Comparison of ENCODE assay signal across 1 cellular context in the genomic region with DNA sequence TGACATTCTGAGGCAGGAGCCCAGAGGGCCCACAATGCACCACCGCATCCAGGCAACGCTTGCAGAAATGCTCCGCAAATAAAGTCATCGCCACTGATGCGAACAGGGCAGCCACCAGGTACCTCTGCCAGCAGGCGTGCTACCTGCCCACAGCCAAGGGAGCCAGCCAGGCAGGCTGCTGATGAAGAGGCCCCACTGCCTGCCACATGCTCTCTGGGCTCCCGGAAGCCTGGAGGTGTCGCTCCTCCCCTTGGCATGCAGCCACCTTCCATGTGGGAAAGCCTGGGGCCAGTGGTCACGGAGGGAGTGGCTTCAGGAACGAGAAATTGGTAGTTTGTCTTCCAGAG.
TF ChIP-seq lines count a peak whose summit lies in the region.

No MANE protein-coding gene starts in this region.

TF ChIP-seq in HepG2, 621 proteins besides CTCF, POLR2A, EP300 and RAD21 (continued from another document):
- TF ChIP-seq UBTF (CRISPR knock-in tag; IDR thresholded peaks at IDR 0.05): no peak
- no peak for TF ChIP-seq ZNF878 (CRISPR knock-in tag; IDR thresholded peaks at IDR 0.05)
- TF ChIP-seq ZFP62 (CRISPR knock-in tag; IDR thresholded peaks at IDR 0.05): no peak
- TF ChIP-seq ZMYM4 (CRISPR knock-in tag; IDR thresholded peaks at IDR 0.05): no peak
- no peak for TF ChIP-seq TEF (CRISPR knock-in tag; IDR thresholded peaks at IDR 0.05)
- TF ChIP-seq, protein P1, sequence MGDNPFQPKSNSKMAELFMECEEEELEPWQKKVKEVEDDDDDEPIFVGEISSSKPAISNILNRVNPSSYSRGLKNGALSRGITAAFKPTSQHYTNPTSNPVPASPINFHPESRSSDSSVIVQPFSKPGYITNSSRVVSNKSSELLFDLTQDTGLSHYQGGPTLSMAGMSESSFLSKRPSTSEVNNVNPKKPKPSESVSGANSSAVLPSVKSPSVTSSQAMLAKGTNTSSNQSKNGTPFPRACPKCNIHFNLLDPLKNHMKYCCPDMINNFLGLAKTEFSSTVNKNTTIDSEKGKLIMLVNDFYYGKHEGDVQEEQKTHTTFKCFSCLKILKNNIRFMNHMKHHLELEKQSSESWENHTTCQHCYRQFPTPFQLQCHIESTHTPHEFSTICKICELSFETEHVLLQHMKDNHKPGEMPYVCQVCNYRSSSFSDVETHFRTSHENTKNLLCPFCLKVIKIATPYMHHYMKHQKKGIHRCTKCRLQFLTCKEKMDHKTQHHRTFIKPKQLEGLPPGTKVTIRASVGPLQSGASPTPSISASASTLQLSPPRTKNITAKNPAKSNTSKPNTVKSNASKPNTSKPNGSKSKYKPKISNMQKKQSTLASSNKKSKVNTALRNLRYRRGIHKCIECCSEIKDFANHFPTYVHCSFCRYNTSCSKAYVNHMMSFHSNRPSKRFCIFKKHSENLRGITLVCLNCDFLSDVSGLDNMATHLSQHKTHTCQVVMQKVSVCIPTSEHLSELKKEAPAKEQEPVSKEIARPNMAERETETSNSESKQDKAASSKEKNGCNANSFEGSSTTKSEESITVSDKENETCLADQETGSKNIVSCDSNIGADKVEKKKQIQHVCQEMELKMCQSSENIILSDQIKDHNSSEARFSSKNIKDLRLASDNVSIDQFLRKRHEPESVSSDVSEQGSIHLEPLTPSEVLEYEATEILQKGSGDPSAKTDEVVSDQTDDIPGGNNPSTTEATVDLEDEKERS (CRISPR knock-in tag; IDR thresholded peaks at IDR 0.05): no peak
- TF ChIP-seq ZNF687 (CRISPR knock-in tag; IDR thresholded peaks at IDR 0.05): peak; percentile 46; the same call in 1 of the 2 replicates
- TF ChIP-seq ZNF503 (CRISPR knock-in tag; IDR thresholded peaks at IDR 0.05): no peak
- peak; percentile 13; the same call in 1 of the 2 replicates for TF ChIP-seq STAG1 (CRISPR knock-in tag; IDR thresholded peaks at IDR 0.05)
- TF ChIP-seq, protein P2, sequence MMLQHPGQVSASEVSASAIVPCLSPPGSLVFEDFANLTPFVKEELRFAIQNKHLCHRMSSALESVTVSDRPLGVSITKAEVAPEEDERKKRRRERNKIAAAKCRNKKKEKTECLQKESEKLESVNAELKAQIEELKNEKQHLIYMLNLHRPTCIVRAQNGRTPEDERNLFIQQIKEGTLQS (CRISPR knock-in tag; IDR thresholded peaks at IDR 0.05): no peak
- TF ChIP-seq ARNT (IDR thresholded peaks at IDR 0.05): no peak
- TF ChIP-seq, protein P3, sequence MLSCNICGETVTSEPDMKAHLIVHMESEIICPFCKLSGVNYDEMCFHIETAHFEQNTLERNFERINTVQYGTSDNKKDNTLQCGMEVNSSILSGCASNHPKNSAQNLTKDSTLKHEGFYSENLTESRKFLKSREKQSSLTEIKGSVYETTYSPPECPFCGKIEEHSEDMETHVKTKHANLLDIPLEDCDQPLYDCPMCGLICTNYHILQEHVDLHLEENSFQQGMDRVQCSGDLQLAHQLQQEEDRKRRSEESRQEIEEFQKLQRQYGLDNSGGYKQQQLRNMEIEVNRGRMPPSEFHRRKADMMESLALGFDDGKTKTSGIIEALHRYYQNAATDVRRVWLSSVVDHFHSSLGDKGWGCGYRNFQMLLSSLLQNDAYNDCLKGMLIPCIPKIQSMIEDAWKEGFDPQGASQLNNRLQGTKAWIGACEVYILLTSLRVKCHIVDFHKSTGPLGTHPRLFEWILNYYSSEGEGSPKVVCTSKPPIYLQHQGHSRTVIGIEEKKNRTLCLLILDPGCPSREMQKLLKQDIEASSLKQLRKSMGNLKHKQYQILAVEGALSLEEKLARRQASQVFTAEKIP (CRISPR knock-in tag; IDR thresholded peaks at IDR 0.05; ENCODE audit: borderline replicate concordance): no peak
- TF ChIP-seq MEIS2 (CRISPR knock-in tag; IDR thresholded peaks at IDR 0.05): no peak
- 0 out of 2 replicates have a peak, but pooled peaks have one; percentile 27 for TF ChIP-seq ELF1 (CRISPR knock-in tag; IDR thresholded peaks at IDR 0.05)
- no peak for TF ChIP-seq TCF7 (IDR thresholded peaks at IDR 0.05; ENCODE audit: low read depth)
- no peak for TF ChIP-seq ZNF292 (CRISPR knock-in tag; IDR thresholded peaks at IDR 0.05; ENCODE audit: borderline replicate concordance, low read depth)
- TF ChIP-seq GABPB1 (CRISPR knock-in tag; IDR thresholded peaks at IDR 0.05): peak; percentile 56
- TF ChIP-seq, protein P4, sequence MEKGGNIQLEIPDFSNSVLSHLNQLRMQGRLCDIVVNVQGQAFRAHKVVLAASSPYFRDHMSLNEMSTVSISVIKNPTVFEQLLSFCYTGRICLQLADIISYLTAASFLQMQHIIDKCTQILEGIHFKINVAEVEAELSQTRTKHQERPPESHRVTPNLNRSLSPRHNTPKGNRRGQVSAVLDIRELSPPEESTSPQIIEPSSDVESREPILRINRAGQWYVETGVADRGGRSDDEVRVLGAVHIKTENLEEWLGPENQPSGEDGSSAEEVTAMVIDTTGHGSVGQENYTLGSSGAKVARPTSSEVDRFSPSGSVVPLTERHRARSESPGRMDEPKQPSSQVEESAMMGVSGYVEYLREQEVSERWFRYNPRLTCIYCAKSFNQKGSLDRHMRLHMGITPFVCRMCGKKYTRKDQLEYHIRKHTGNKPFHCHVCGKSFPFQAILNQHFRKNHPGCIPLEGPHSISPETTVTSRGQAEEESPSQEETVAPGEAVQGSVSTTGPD (CRISPR knock-in tag; IDR thresholded peaks at IDR 0.05): no peak
- no peak for TF ChIP-seq POGK (CRISPR knock-in tag; conservative IDR thresholded peaks at IDR 0.05)
- TF ChIP-seq, protein P5, sequence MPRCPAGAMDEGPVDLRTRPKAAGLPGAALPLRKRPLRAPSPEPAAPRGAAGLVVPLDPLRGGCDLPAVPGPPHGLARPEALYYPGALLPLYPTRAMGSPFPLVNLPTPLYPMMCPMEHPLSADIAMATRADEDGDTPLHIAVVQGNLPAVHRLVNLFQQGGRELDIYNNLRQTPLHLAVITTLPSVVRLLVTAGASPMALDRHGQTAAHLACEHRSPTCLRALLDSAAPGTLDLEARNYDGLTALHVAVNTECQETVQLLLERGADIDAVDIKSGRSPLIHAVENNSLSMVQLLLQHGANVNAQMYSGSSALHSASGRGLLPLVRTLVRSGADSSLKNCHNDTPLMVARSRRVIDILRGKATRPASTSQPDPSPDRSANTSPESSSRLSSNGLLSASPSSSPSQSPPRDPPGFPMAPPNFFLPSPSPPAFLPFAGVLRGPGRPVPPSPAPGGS (CRISPR knock-in tag; IDR thresholded peaks at IDR 0.05): no peak
- TF ChIP-seq MED1 (CRISPR knock-in tag; IDR thresholded peaks at IDR 0.05): no peak
- TF ChIP-seq JUN (CRISPR knock-in tag; IDR thresholded peaks at IDR 0.05): no peak
TF ChIP-seq in HepG2: peak in this region for 6.
